9 cellular contexts compared by ENCODE assay signal in the genomic region with DNA sequence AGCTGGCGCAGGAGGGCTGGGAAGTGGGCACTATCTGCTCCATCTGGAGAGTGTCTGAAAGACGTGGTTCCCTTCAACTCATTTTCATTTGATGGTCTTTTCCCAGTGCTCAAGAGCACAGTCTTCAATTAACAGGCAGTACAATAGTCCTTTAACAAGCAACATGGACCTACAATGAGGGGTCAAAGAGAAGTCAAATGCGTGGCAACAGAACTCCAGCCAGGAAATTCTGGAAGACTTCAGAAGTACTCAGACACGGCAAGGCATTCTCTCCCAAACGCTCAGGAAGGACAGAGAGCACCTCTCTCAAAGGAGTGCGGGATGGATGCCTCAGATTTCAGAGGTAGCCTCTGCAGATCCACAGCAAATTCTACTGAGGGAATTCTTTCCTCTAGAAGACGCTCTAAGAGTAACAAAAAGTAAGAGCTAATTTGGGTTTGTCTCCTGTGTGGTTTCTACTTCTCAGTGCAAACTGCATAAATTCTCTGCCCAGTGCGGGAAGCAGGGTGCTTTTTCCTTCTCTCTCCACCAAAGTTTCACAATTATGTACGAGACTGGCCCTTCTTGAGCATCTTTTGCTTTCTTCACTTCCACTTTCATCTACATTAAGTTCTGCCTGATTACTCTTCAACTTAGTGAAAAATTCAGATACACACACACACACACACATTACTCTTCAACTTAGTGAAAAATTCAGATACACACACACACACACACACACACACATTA. TPM values are rescaled to one million over a fixed set of nuclear protein-coding genes. Genes with fewer than 3 reads are reported as not detected.
A peak's percentile ranks its signal among the peaks of the same experiment; 100 is the strongest.
DNase-seq lines count a peak whose midpoint lies in the region; ATAC-seq and TF ChIP-seq lines count a peak whose summit lies in the region.
"Had no signal": no experiment of that assay in that cellular context is flagged by ENCODE, and none has a peak within 500 bp of the region (broad histone marks: within the 10 kb centered on the region; RNA-seq: fewer than 3 reads in every experiment).

No MANE protein-coding gene starts in this region.

- no peaks in the 10 kb centered on the region for H3K36me3 Mint-ChIP-seq in activated CD4-positive, alpha-beta T cell treated with anti-CD3 and anti-CD28 coated beads for 36 hours (ENCODE audit: low read depth)

- no peaks in the 10 kb centered on the region for H3K27me3 ChIP-seq in IMR-90 (ENCODE audit: control insufficient read depth, insufficient read depth, low read length)
- H3K27me3 ChIP-seq in hepatocyte, result no peaks in the 10 kb centered on the region
- H3K27me3 ChIP-seq in left ventricle myocardium inferior (ENCODE audit: low read depth), result no peaks in the 10 kb centered on the region
- H3K27me3 ChIP-seq: testis had no signal

- in situ Hi-C loops in IMR-90 (cut with MboI; ENCODE audit: low sequenced_read_pairs), result loop anchor here (10.0 kb wide), 1 partner anchor 87 kb away; no protein-coding TSS in a partner anchor

- H3K4me1 ChIP-seq in IMR-90 (ENCODE audit: control insufficient read depth, insufficient read depth, low read length), result peaks cover 45% of the 10 kb centered on the region
- H3K4me1 ChIP-seq in hepatocyte (ENCODE audit: insufficient read depth), result peaks cover 71% of the 10 kb centered on the region
- H3K4me1 ChIP-seq in left ventricle myocardium inferior, result peaks cover 82% of the 10 kb centered on the region

- ATAC-seq in GM21619 (IDR thresholded peaks at IDR 0.05; ENCODE audit: unreplicated experiment) (peak; percentile 80), IMR-90 (ENCODE audit: low read depth) (no peak)
- ATAC-seq in activated CD4-positive, alpha-beta T cell treated with anti-CD3 and anti-CD28 coated beads for 36 hours, result no peak

- H3K36me3 ChIP-seq in IMR-90 (ENCODE audit: control insufficient read depth, insufficient read depth, low read length) (peaks cover 7% of the 10 kb centered on the region), hepatocyte (replicated peaks; ENCODE audit: insufficient read depth, low read depth) (no peaks in the 10 kb centered on the region), left ventricle myocardium inferior (no peaks in the 10 kb centered on the region)

- H3K9ac ChIP-seq in IMR-90 (ENCODE audit: low read depth, low read length), result peak overlapping the region; percentile 51

- H3K79me2 ChIP-seq in hepatocyte, result peaks cover 65% of the 10 kb centered on the region

- H3K4me2 ChIP-seq in IMR-90 (ENCODE audit: low read depth, low read length), result peak overlapping the region; percentile 44; the same call in 1 of the 2 replicates
- H3K4me2 ChIP-seq in hepatocyte, result peak overlapping the region; percentile 27

- no peaks in the 10 kb centered on the region for H3K9me3 ChIP-seq in IMR-90 (ENCODE audit: control insufficient read depth, insufficient read depth, low read length)
- H3K9me3 ChIP-seq in hepatocyte (ENCODE audit: low read depth), result no peaks in the 10 kb centered on the region
- H3K9me3 ChIP-seq in left ventricle myocardium inferior (replicated peaks), result no peaks in the 10 kb centered on the region
- H3K9me3 ChIP-seq: testis had no signal

- peak overlapping the region; percentile 94 for H2BK5ac ChIP-seq in IMR-90 (ENCODE audit: low read depth, low read length, poor library complexity, severe bottlenecking)

- POLR2A ChIA-PET in IMR-90 (lab: Charles Lee; ENCODE audit: unreplicated experiment), result no interaction called here
- POLR2A ChIA-PET in activated CD4-positive, alpha-beta T cell treated with anti-CD3 and anti-CD28 coated beads for 36 hours (lab: Charles Lee), result no interaction called here

- peak overlapping the region; percentile 97 for H2BK120ac ChIP-seq in IMR-90 (ENCODE audit: low read depth, low read length)

- no peak for TF ChIP-seq RAD21 in IMR-90 (IDR thresholded peaks at IDR 0.05; ENCODE audit: low read length)

- no peak overlapping the region for H3K4me3 Mint-ChIP-seq in activated CD4-positive, alpha-beta T cell treated with anti-CD3 and anti-CD28 coated beads for 36 hours

- H3K14ac ChIP-seq in IMR-90 (replicated peaks; ENCODE audit: low read depth, low read length), result peak overlapping the region; percentile 96

- peak overlapping the region; percentile 94 for H3K27ac ChIP-seq in IMR-90 (ENCODE audit: insufficient read depth, low read length)
- H3K27ac ChIP-seq in hepatocyte, result peak overlapping the region; percentile 69
- H3K27ac ChIP-seq in left ventricle myocardium inferior (replicated peaks), result no peak overlapping the region
- H3K27ac ChIP-seq: testis had no signal

- peak overlapping the region; percentile 94 for H4K5ac ChIP-seq in IMR-90 (ENCODE audit: low read depth, low read length)

- CTCF ChIA-PET in IMR-90 (lab: Yijun Ruan, JAX), result interaction anchor here (0.7 to 1.4 kb wide), 2 partner anchors 11 to 81 kb away, joined by 3 read pairs; no protein-coding TSS in a partner anchor
- CTCF ChIA-PET in activated CD4-positive, alpha-beta T cell treated with anti-CD3 and anti-CD28 coated beads for 36 hours (lab: Charles Lee), result interaction anchor here (1.1 kb wide), 1 partner anchor 8 kb away, joined by 4 read pairs; no protein-coding TSS in a partner anchor

- peaks cover 5% of the 10 kb centered on the region for H3K27me3 Mint-ChIP-seq in activated CD4-positive, alpha-beta T cell treated with anti-CD3 and anti-CD28 coated beads for 36 hours

- H4K20me1 ChIP-seq in IMR-90 (ENCODE audit: insufficient read depth, low read length) (no peaks in the 10 kb centered on the region), hepatocyte (ENCODE audit: insufficient read depth, poor library complexity, severe bottlenecking) (no peaks in the 10 kb centered on the region)

- H3K4ac ChIP-seq in IMR-90 (ENCODE audit: low read depth, low read length), result peak overlapping the region; percentile 97

- TF ChIP-seq CTCF in IMR-90 (conservative IDR thresholded peaks at IDR 0.05; ENCODE audit: low read depth, low read length), result no peak
- TF ChIP-seq CTCF in hepatocyte (IDR thresholded peaks at IDR 0.05; ENCODE audit: poor library complexity), result no peak
- TF ChIP-seq CTCF in left ventricle myocardium inferior (IDR thresholded peaks at IDR 0.05; ENCODE audit: borderline replicate concordance), result no peak

- no peak for TF ChIP-seq POLR2A in IMR-90 (IDR thresholded peaks at IDR 0.05; ENCODE audit: low read depth, low read length)

- H4K91ac ChIP-seq in IMR-90 (ENCODE audit: insufficient read depth, low read depth, low read length), result peak overlapping the region; percentile 96

- H3K18ac ChIP-seq in IMR-90 (ENCODE audit: low read depth, low read length), result peak overlapping the region; percentile 99

- peak overlapping the region; percentile 98 for H2BK20ac ChIP-seq in IMR-90 (ENCODE audit: low read depth, low read length)

- no peak for DNase-seq in IMR-90
- DNase-seq in hepatocyte (ENCODE audit: low spot score), result no peak
- no peak for DNase-seq in NCI-H2196 (lab: John Stamatoyannopoulos, UW; ENCODE audit: unreplicated experiment)
- DNase-seq in activated CD4-positive, alpha-beta T cell treated with anti-CD3 and anti-CD28 coated beads for 36 hours, result no peak
- no peak for DNase-seq in AG08396 (ENCODE audit: low spot score)
- DNase-seq in left ventricle myocardium inferior, result no peak
- DNase-seq: testis had no signal

- H2AK9ac ChIP-seq in IMR-90 (replicated peaks; ENCODE audit: low read depth, low read length, poor library complexity), result no peak overlapping the region

- H3K4me1 Mint-ChIP-seq in activated CD4-positive, alpha-beta T cell treated with anti-CD3 and anti-CD28 coated beads for 36 hours, result no peaks in the 10 kb centered on the region

- no peaks in the 10 kb centered on the region for H3K9me3 Mint-ChIP-seq in activated CD4-positive, alpha-beta T cell treated with anti-CD3 and anti-CD28 coated beads for 36 hours (ENCODE audit: low read depth)

- intact Hi-C loops in IMR-90 (cut with micrococcal nuclease), result loop anchor here (5.0 kb wide), 2 partner anchors 55 to 85 kb away; a partner anchor contains a TSS
- intact Hi-C loops in activated CD4-positive, alpha-beta T cell treated with anti-CD3 and anti-CD28 coated beads for 36 hours (cut with DNase I, micrococcal nuclease), result no loop called here
- intact Hi-C loops in left ventricle myocardium inferior (cut with micrococcal nuclease), result no loop called here

- no TSS peak for BruUV-seq in IMR-90 (replicated peaks; lab: Mats Ljungman, UMichigan)

- H3K9me1 ChIP-seq in IMR-90 (ENCODE audit: insufficient read depth, low read length), result peaks cover 34% of the 10 kb centered on the region

- H3K27ac Mint-ChIP-seq in activated CD4-positive, alpha-beta T cell treated with anti-CD3 and anti-CD28 coated beads for 36 hours, result no peak overlapping the region

- H3K4me3 ChIP-seq in GM08714 (ENCODE audit: low read length) (peak overlapping the region; percentile 41; the same call in 1 of the 2 replicates), IMR-90 (ENCODE audit: insufficient read depth, low read depth, low read length) (no peak overlapping the region), hepatocyte (no peak overlapping the region), left ventricle myocardium inferior (no peak overlapping the region)
- H3K4me3 ChIP-seq: testis had no signal

- H2AK5ac ChIP-seq in IMR-90 (ENCODE audit: low read depth, low read length), result peak overlapping the region; percentile 86

- peak overlapping the region; percentile 89 for H3K56ac ChIP-seq in IMR-90 (ENCODE audit: extremely low read depth, insufficient read depth, low read length)

- peak overlapping the region; percentile 90 to 92 for H4K8ac ChIP-seq in IMR-90 (ENCODE audit: low read depth in 2 of 2, low read length in 2 of 2)

- dilution Hi-C loops in IMR-90 (cut with HindIII; ENCODE audit: low sequenced_read_pairs, unreplicated experiment), result no loop called here

- no peaks in the 10 kb centered on the region for H3K9me2 ChIP-seq in hepatocyte (replicated peaks; ENCODE audit: insufficient read depth)

- H3K79me1 ChIP-seq in IMR-90 (ENCODE audit: low read depth in 1 of 2, low read length in 2 of 2), result peaks cover 42 to 75% of the 10 kb centered on the region in 2 experiments

- peak overlapping the region; percentile 92 for H2BK15ac ChIP-seq in IMR-90 (ENCODE audit: low read depth, low read length)

- peak overlapping the region; percentile 89 for H3K23ac ChIP-seq in IMR-90 (ENCODE audit: low read depth, low read length)

- 72% methylated on average over 5 of the region's 9 CpGs; no CpG with 5 or more reads in 1 of the 2 experiments for WGBS in IMR-90 (ENCODE audit: extremely low coverage in 2 of 2, insufficient read length in 1 of 2), 2 experiments
- WGBS in hepatocyte (ENCODE audit: low lambda C conversion rate, missing lambda C conversion rate), result 73% methylated on average over 9 of the region's 9 CpGs

- H2AFZ ChIP-seq in IMR-90 (replicated peaks; ENCODE audit: low read length, poor library complexity) (no peak overlapping the region), hepatocyte (no peak overlapping the region)

TF ChIP-seq in IMR-90, 13 proteins besides CTCF, POLR2A, EP300 and RAD21 (continues in another document):
- no peak for TF ChIP-seq FOS (IDR thresholded peaks at IDR 0.05; ENCODE audit: low read depth, low read length)

RNA-seq across cellular contexts. Expression of a gene that starts 56.4 kb away (rescaled TPM):
- total RNA-seq in IMR-90 (2012; rRNA removed) (11.1 and 11.3 TPM in 2 replicates), hepatocyte (38.0 and 39.9 TPM in 2 replicates), left ventricle myocardium inferior (5.0 TPM)
- polyA plus RNA-seq in IMR-90 (2012; rRNA removed) (5.0 and 6.5 TPM in 2 replicates), hepatocyte (10.2 and 15.6 TPM in 2 replicates)
- 3.8 and 6.1 TPM in 2 replicates for polyA plus RNA-seq in IMR-90 (2012; cell fraction: cytosol; rRNA removed)
- polyA plus RNA-seq in IMR-90 (2012; cell fraction: nucleus; rRNA removed; ENCODE audit: low replicate concordance), result 4.8 and 12.1 TPM in 2 replicates
- total RNA-seq in activated CD4-positive, alpha-beta T cell treated with anti-CD3 and anti-CD28 coated beads for 36 hours, result under 1 TPM; 0.14 to 0.21 TPM
